Comparison of ENCODE assay signal across 20 cellular contexts in the genomic region with DNA sequence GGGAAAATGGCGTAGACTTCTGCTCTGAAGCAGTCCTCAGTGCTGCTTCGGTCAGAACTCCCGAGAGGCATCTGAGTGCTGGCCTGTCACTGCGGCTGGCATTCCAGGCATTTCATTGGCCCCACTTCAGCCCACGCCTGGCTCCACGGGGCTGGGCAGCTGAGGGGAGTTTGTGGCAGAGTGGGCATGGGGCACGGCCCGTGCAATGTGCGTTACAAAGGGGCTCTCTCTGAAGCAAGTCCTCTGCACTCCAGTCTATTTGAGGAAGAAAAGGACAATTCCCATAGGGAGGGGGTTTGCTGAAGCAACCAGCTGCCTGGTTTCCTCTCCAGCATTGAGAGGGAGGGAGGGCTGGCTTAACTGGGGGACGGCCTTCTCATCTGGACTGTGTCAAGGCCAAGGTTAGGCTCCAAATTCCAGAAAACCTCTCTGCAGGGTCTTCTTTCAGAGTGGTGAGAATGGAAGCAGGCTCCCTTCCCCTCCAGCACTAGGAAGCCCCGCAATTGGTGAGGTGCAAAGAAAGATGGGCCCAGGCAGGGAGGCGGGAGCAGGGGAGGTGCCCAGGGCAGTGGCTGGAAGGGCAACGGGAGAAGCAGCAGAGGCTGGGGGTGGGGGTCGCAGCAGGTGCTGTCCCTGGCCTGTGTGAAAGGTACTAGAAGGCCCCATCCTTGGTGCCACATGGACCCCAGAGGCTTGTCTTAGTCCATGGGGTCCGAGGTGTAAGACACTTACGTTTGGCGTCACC. TPM values are rescaled to one million over a fixed set of nuclear protein-coding genes. Genes with fewer than 3 reads are reported as not detected.
DNase-seq lines count a peak whose midpoint lies in the region; ATAC-seq and TF ChIP-seq lines count a peak whose summit lies in the region.
"Had no signal": no experiment of that assay in that cellular context is flagged by ENCODE, and none has a peak within 500 bp of the region (broad histone marks: within the 10 kb centered on the region; RNA-seq: fewer than 3 reads in every experiment).

No MANE protein-coding gene starts in this region.

- H3K9me1 ChIP-seq in IMR-90 (ENCODE audit: insufficient read depth, low read length) = peaks cover 15% of the 10 kb centered on the region

- POLR2A ChIA-PET in IMR-90 (lab: Charles Lee; ENCODE audit: unreplicated experiment) = no interaction called here

- peak overlapping the region; percentile 69 for H3K4me3 Mint-ChIP-seq in glutamatergic neuron (ENCODE audit: unreplicated experiment)
- H3K4me3 Mint-ChIP-seq: memory B cell, neural progenitor cell had no signal

- in situ Hi-C loops in IMR-90 (cut with MboI; ENCODE audit: low sequenced_read_pairs) (loop anchor here (25.0 kb wide), 1 partner anchor 337 kb away; no protein-coding TSS in a partner anchor), ACHN (cut with HindIII; ENCODE audit: low pct_ligation_motif_present, low pct_unique_long_range_greater_than_20kb, low sequenced_read_pairs) (no loop called here)

- H3K36me3 Mint-ChIP-seq in glutamatergic neuron (ENCODE audit: unreplicated experiment) = no peaks in the 10 kb centered on the region
- H3K36me3 Mint-ChIP-seq: memory B cell, neural progenitor cell had no signal

- peaks cover 27% of the 10 kb centered on the region for H3K36me3 ChIP-seq in IMR-90 (ENCODE audit: control insufficient read depth, insufficient read depth, low read length)
- H3K36me3 ChIP-seq in thoracic aorta = no peaks in the 10 kb centered on the region
- H3K36me3 ChIP-seq: neural progenitor cell had no signal

- H2AK9ac ChIP-seq in IMR-90 (replicated peaks; ENCODE audit: low read depth, low read length, poor library complexity) = no peak overlapping the region

- no peak overlapping the region for H4K8ac ChIP-seq in IMR-90 (ENCODE audit: low read depth in 2 of 2, low read length in 2 of 2)

- no peak for TF ChIP-seq POLR2A in IMR-90 (IDR thresholded peaks at IDR 0.05; ENCODE audit: low read depth, low read length)

- no peak overlapping the region for H3K4ac ChIP-seq in IMR-90 (ENCODE audit: low read depth, low read length)

- H3K27me3 ChIP-seq in IMR-90 (ENCODE audit: control insufficient read depth, insufficient read depth, low read length) (no peaks in the 10 kb centered on the region), thoracic aorta (replicated peaks; ENCODE audit: insufficient read depth) (no peaks in the 10 kb centered on the region)
- H3K27me3 ChIP-seq: neural progenitor cell had no signal

- H4K91ac ChIP-seq in IMR-90 (ENCODE audit: insufficient read depth, low read depth, low read length) = no peak overlapping the region

- H2BK120ac ChIP-seq in IMR-90 (ENCODE audit: low read depth, low read length) = no peak overlapping the region

- WGBS in IMR-90 (ENCODE audit: extremely low coverage in 2 of 2, insufficient read length in 1 of 2), 2 experiments = 95% methylated on average over 3 of the region's 17 CpGs; no CpG with 5 or more reads in 1 of the 2 experiments

- DNase-seq in IMR-90 (no peak), glutamatergic neuron (peak; percentile 52), myocyte (ENCODE audit: low read depth) (peak; percentile 88), thoracic aorta (ENCODE audit: low spot score) (no peak), ACHN (no peak), activated gamma-delta T cell (lab: John Stamatoyannopoulos, UW) (no peak)
- DNase-seq: activated CD8-positive, alpha-beta memory T cell treated with anti-CD3 and anti-CD28 coated beads, Interleukin-2, amount 50 U/mL, for 4 hours; activated naive CD4-positive, alpha-beta T cell treated with anti-CD3 and anti-CD28 coated beads, Interleukin-2, amount 50 U/mL, for 16 hours; central memory CD4-positive, alpha-beta T cell; DMS79; NCI-H1417 treated with DMSO at 0.1 percent for 48 hours; NCI-H345; stimulated activated CD4-positive, alpha-beta T cell treated with anti-CD3 and anti-CD28 coated beads, Interleukin-12 subunit alpha, Interleukin-12 subunit beta, amount 100 ng/mL, for 4 hours; stimulated activated naive CD4-positive, alpha-beta T cell treated with Interleukin-2 at 50 U/mL for 16 hours; T-helper 2 cell had no signal

- H3K9ac ChIP-seq in IMR-90 (ENCODE audit: low read depth, low read length) = no peak overlapping the region
- H3K9ac ChIP-seq: neural progenitor cell had no signal

- peaks cover 4% of the 10 kb centered on the region for H3K9me3 Mint-ChIP-seq in glutamatergic neuron (ENCODE audit: unreplicated experiment)
- H3K9me3 Mint-ChIP-seq: memory B cell, neural progenitor cell had no signal

- no peak overlapping the region for H2BK5ac ChIP-seq in IMR-90 (ENCODE audit: low read depth, low read length, poor library complexity, severe bottlenecking)

- TF ChIP-seq RAD21 in IMR-90 (IDR thresholded peaks at IDR 0.05; ENCODE audit: low read length) = no peak

- no peak overlapping the region for H3K4me2 ChIP-seq in IMR-90 (ENCODE audit: low read depth, low read length)
- H3K4me2 ChIP-seq: neural progenitor cell had no signal

- H3K4me3 ChIP-seq in IMR-90 (ENCODE audit: insufficient read depth, low read depth, low read length) = no peak overlapping the region
- H3K4me3 ChIP-seq in thoracic aorta = peak overlapping the region; percentile 17
- H3K4me3 ChIP-seq: neural progenitor cell had no signal

- H2AK5ac ChIP-seq in IMR-90 (ENCODE audit: low read depth, low read length) = no peak overlapping the region

- no peak overlapping the region for H2BK20ac ChIP-seq in IMR-90 (ENCODE audit: low read depth, low read length)

- no peak overlapping the region for H3K27ac Mint-ChIP-seq in glutamatergic neuron (ENCODE audit: unreplicated experiment)
- H3K27ac Mint-ChIP-seq: memory B cell, neural progenitor cell had no signal

- H3K14ac ChIP-seq in IMR-90 (replicated peaks; ENCODE audit: low read depth, low read length) = no peak overlapping the region

- H3K4me1 ChIP-seq in IMR-90 (ENCODE audit: control insufficient read depth, insufficient read depth, low read length) (peaks cover 15% of the 10 kb centered on the region; the same call in 1 of the 2 replicates), thoracic aorta (ENCODE audit: control insufficient read depth in 1 of 2, low read depth in 2 of 2) (peaks cover 11 to 25% of the 10 kb centered on the region in 2 donors)
- H3K4me1 ChIP-seq: neural progenitor cell had no signal

- no peak overlapping the region for H2BK15ac ChIP-seq in IMR-90 (ENCODE audit: low read depth, low read length)

- intact Hi-C loops in IMR-90 (cut with micrococcal nuclease) = no loop called here

- no peak for TF ChIP-seq CTCF in IMR-90 (conservative IDR thresholded peaks at IDR 0.05; ENCODE audit: low read depth, low read length)
- TF ChIP-seq CTCF in glutamatergic neuron (IDR thresholded peaks at IDR 0.05; ENCODE audit: partially characterized antibody, unreplicated experiment) = no peak
- no peak for TF ChIP-seq CTCF in thoracic aorta (IDR thresholded peaks at IDR 0.05)

- ATAC-seq in IMR-90 (ENCODE audit: low read depth) (no peak), thoracic aorta (ENCODE audit: insufficient number of reproducible peaks, low FRiP score, low read depth) (no peak), HG02759 (IDR thresholded peaks at IDR 0.05; ENCODE audit: unreplicated experiment) (no peak), GM18907 (IDR thresholded peaks at IDR 0.05; ENCODE audit: unreplicated experiment) (no peak)

- BruUV-seq in IMR-90 (replicated peaks; lab: Mats Ljungman, UMichigan) = no TSS peak

- H3K4me1 Mint-ChIP-seq in glutamatergic neuron (ENCODE audit: low read depth, unreplicated experiment) = peaks cover 19% of the 10 kb centered on the region
- H3K4me1 Mint-ChIP-seq: memory B cell had no signal

- dilution Hi-C loops in IMR-90 (cut with HindIII; ENCODE audit: low sequenced_read_pairs, unreplicated experiment) = no loop called here

- H3K27ac ChIP-seq in IMR-90 (ENCODE audit: insufficient read depth, low read length) = no peak overlapping the region
- H3K27ac ChIP-seq in thoracic aorta = peak overlapping the region; percentile 59 to 63
- H3K27ac ChIP-seq: C4-2B, neural progenitor cell had no signal

- peak overlapping the region; percentile 60 for H2AFZ ChIP-seq in IMR-90 (replicated peaks; ENCODE audit: low read length, poor library complexity)
- H2AFZ ChIP-seq: neural progenitor cell had no signal

- peaks cover 1% of the 10 kb centered on the region for H3K27me3 Mint-ChIP-seq in glutamatergic neuron (ENCODE audit: unreplicated experiment)
- H3K27me3 Mint-ChIP-seq: memory B cell had no signal

- H3K79me1 ChIP-seq in IMR-90 (ENCODE audit: low read depth in 1 of 2, low read length in 2 of 2) = peaks cover 11 to 70% of the 10 kb centered on the region in 2 experiments; a peak in 3 of 4 replicates

- no peak overlapping the region for H3K56ac ChIP-seq in IMR-90 (ENCODE audit: extremely low read depth, insufficient read depth, low read length)

- H3K18ac ChIP-seq in IMR-90 (ENCODE audit: low read depth, low read length) = no peak overlapping the region

- H3K23ac ChIP-seq in IMR-90 (ENCODE audit: low read depth, low read length) = no peak overlapping the region

- peaks cover 60% of the 10 kb centered on the region for H4K20me1 ChIP-seq in IMR-90 (ENCODE audit: insufficient read depth, low read length)

- CTCF ChIA-PET in IMR-90 (lab: Yijun Ruan, JAX) = no interaction called here

- no peak overlapping the region for H4K5ac ChIP-seq in IMR-90 (ENCODE audit: low read depth, low read length)

- no peaks in the 10 kb centered on the region for H3K9me3 ChIP-seq in IMR-90 (ENCODE audit: control insufficient read depth, insufficient read depth, low read length)
- H3K9me3 ChIP-seq in thoracic aorta = no peaks in the 10 kb centered on the region

TF ChIP-seq in IMR-90, 13 proteins besides CTCF, POLR2A, EP300 and RAD21 (continues in another document):
- no peak for TF ChIP-seq USF2 (IDR thresholded peaks at IDR 0.05; ENCODE audit: low read depth, low read length)
- no peak for TF ChIP-seq RCOR1 (IDR thresholded peaks at IDR 0.05; ENCODE audit: insufficient replicate concordance, low read length)
- no peak for TF ChIP-seq BHLHE40 (IDR thresholded peaks at IDR 0.05; ENCODE audit: low read depth, low read length)
- TF ChIP-seq CEBPB (IDR thresholded peaks at IDR 0.05; ENCODE audit: low read depth, low read length) = no peak

RNA-seq across cellular contexts. Expression of gene GPR157, which starts 21.1 kb away (rescaled TPM):
- total RNA-seq in IMR-90 (2012; rRNA removed) (2.2 and 2.7 TPM in 2 replicates), glutamatergic neuron (ENCODE audit: unreplicated experiment) (0.76 TPM), myocyte (2.1 and 2.8 TPM in 2 replicates), thoracic aorta (1 to 10 TPM; 5.4 to 7.0 TPM)
- 1.7 and 1.8 TPM in 2 replicates for polyA plus RNA-seq in IMR-90 (2012; rRNA removed)
- 1.4 TPM in 2 replicates for polyA plus RNA-seq in IMR-90 (2012; cell fraction: cytosol; rRNA removed)
- polyA plus RNA-seq in IMR-90 (2012; cell fraction: nucleus; rRNA removed; ENCODE audit: low replicate concordance) = 2.8 and 3.5 TPM in 2 replicates
- 6.1 TPM for polyA plus RNA-seq in myocyte (2012)

Comparison
In these comparisons a context has a peak if more than half of its experiments do, and no peak if none do; other contexts are left out.
1. DNase-seq: peak in glutamatergic neuron (single experiment) and myocyte (single experiment); none in IMR-90 (single experiment), thoracic aorta (single experiment), ACHN (single experiment) and activated gamma-delta T cell (single experiment).